8 cellular contexts compared by ENCODE assay signal in the genomic region with DNA sequence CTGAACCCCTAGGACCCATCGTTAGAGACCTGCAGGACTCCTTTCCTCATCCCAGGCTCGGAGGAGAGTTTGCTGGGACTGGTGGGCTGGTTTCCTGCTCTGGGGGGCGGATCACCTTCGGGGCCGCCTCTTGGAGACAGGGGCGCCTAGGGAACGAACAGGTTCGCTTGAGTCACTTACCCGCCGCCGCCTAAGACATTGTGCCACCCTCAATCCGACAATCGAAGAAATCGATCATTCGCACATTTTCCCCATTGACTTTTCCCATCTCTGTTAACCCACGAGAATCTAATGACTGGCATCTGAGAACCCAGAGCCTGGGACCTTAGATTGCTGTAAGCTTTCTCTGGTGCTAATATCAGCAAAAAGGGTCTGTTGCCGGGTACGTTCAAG. TPM values are rescaled to one million over a fixed set of nuclear protein-coding genes. Genes with fewer than 3 reads are reported as not detected.
DNase-seq lines count a peak whose midpoint lies in the region; ATAC-seq and TF ChIP-seq lines count a peak whose summit lies in the region.

No MANE protein-coding gene starts in this region.

- 0 to 2% methylated on average over 8 to 18 of the region's 18 CpGs for WGBS in endodermal cell (ENCODE audit: insufficient coverage in 1 of 2, insufficient read length in 1 of 2), 2 experiments
- WGBS in ovary, 3 donors: 0% methylated on average over 18 of the region's 18 CpGs

- H3K27me3 Mint-ChIP-seq in endodermal cell (ENCODE audit: insufficient read depth): no peaks in the 10 kb centered on the region

- H3K9me2 ChIP-seq in OCI-LY1 (ENCODE audit: low read depth, low read length): no peaks in the 10 kb centered on the region

- no peak for ATAC-seq in GM18870 (IDR thresholded peaks at IDR 0.05; ENCODE audit: unreplicated experiment)

- H3K9me3 Mint-ChIP-seq in endodermal cell: no peaks in the 10 kb centered on the region

- H3K9ac ChIP-seq in OCI-LY1 (ENCODE audit: low read length) (peak overlapping the region; percentile 90), endodermal cell (ENCODE audit: extremely low read depth, low read length, poor library complexity, severe bottlenecking) (peak overlapping the region; percentile 97)

- intact Hi-C loops in ovary (cut with DNase I): no loop called here

- no peak for TF ChIP-seq CTCF in OCI-LY1 (IDR thresholded peaks at IDR 0.05; ENCODE audit: low read length)
- TF ChIP-seq CTCF in endodermal cell (conservative IDR thresholded peaks at IDR 0.05): no peak
- TF ChIP-seq CTCF in ovary (IDR thresholded peaks at IDR 0.05): no peak

- peak; percentile 43 for DNase-seq in stimulated activated CD4-positive, alpha-beta T cell treated with anti-CD3 and anti-CD28 coated beads, Interleukin-2, amount 100 ng/mL, for 4 hours (ENCODE audit: low read depth)
- DNase-seq in stimulated activated CD4-positive, alpha-beta T cell treated with anti-CD3 and anti-CD28 coated beads, Interleukin-4, amount 100 ng/mL, for 1 hour: no peak
- no peak for DNase-seq in endodermal cell
- DNase-seq in ovary: no peak
- DNase-seq in dermis blood vessel endothelial cell: no peak
- no peak for DNase-seq in NCI-H524 (lab: John Stamatoyannopoulos, UW)

- H3K27me3 ChIP-seq in OCI-LY1 (ENCODE audit: insufficient read depth, low read length) (no peaks in the 10 kb centered on the region), endodermal cell (ENCODE audit: control insufficient read depth, insufficient read depth, low read length, poor library complexity, severe bottlenecking) (no peaks in the 10 kb centered on the region), ovary (no peaks in the 10 kb centered on the region)

- H3K4me1 ChIP-seq in OCI-LY1 (ENCODE audit: insufficient read depth, low read length, severe bottlenecking) (peaks cover 57% of the 10 kb centered on the region), endodermal cell (ENCODE audit: control insufficient read depth, insufficient read depth, low read length) (no peaks in the 10 kb centered on the region), ovary (ENCODE audit: insufficient read depth) (peaks cover 19% of the 10 kb centered on the region)

- peak overlapping the region; percentile 93 for H3K4me3 Mint-ChIP-seq in endodermal cell

- H2AFZ ChIP-seq in OCI-LY1 (ENCODE audit: low read length): no peak overlapping the region

- peaks cover 27% of the 10 kb centered on the region for H3K4me1 Mint-ChIP-seq in endodermal cell

- no peak for TF ChIP-seq EP300 in ovary (IDR thresholded peaks at IDR 0.05)

- H3K4me3 ChIP-seq in OCI-LY1 (ENCODE audit: low read depth, low read length, poor library complexity, severe bottlenecking) (peak overlapping the region; percentile 98), endodermal cell (ENCODE audit: low read length) (peak overlapping the region; percentile 95), ovary (peak overlapping the region; percentile 88)

- H3K27ac Mint-ChIP-seq in endodermal cell: peak overlapping the region; percentile 100

- no peaks in the 10 kb centered on the region for H3K9me3 ChIP-seq in OCI-LY1 (ENCODE audit: low read length)
- H3K9me3 ChIP-seq in endodermal cell (ENCODE audit: control insufficient read depth, low read length): no peaks in the 10 kb centered on the region
- no peaks in the 10 kb centered on the region for H3K9me3 ChIP-seq in ovary

- no peaks in the 10 kb centered on the region for H4K20me1 ChIP-seq in OCI-LY1 (ENCODE audit: insufficient read depth, low read length)

- H3F3A ChIP-seq in OCI-LY1 (ENCODE audit: insufficient read depth, low read length): no peaks in the 10 kb centered on the region

- H3K36me3 Mint-ChIP-seq in endodermal cell (ENCODE audit: low read depth): peaks cover 28% of the 10 kb centered on the region

- H3K27ac ChIP-seq in OCI-LY1 (ENCODE audit: low read depth, low read length, poor library complexity, severe bottlenecking) (peak overlapping the region; percentile 81), endodermal cell (ENCODE audit: low read depth, low read length) (no peak overlapping the region), ovary (peak overlapping the region; percentile 82 to 88)

- peak overlapping the region; percentile 99 for H3K4me2 ChIP-seq in OCI-LY1 (ENCODE audit: low read length)

- no peak for TF ChIP-seq POLR2A in ovary (IDR thresholded peaks at IDR 0.05)

- H3K36me3 ChIP-seq in OCI-LY1 (ENCODE audit: insufficient read depth, low read length): peaks cover 36% of the 10 kb centered on the region
- peaks cover 37% of the 10 kb centered on the region for H3K36me3 ChIP-seq in endodermal cell (ENCODE audit: control insufficient read depth, insufficient read depth, low read length)
- H3K36me3 ChIP-seq in ovary: no peaks in the 10 kb centered on the region

- peaks cover 81% of the 10 kb centered on the region for H3K79me2 ChIP-seq in OCI-LY1 (ENCODE audit: insufficient read depth, low read length)

RNA-seq across cellular contexts. Expression of a gene that starts 0.3 kb away (rescaled TPM):
- total RNA-seq in endodermal cell (10 to 100 TPM; 40.8 to 53.8 TPM), ovary (10 to 100 TPM; 35.3 to 54.5 (median 40.4) TPM), dermis blood vessel endothelial cell (125 and 156 TPM in 2 replicates)
- polyA plus RNA-seq in endodermal cell (2013, experiment 1 of 2): 42.4 TPM
- 38.2 TPM for polyA plus RNA-seq in endodermal cell (2013, experiment 2 of 2)
- 10 to 100 TPM; 15.9 to 49.2 TPM for polyA plus RNA-seq in ovary

RNA-seq across cellular contexts. Expression of a gene that starts 0.7 kb away (rescaled TPM):
- total RNA-seq in endodermal cell: 100 to 1,000 TPM; 325 to 340 TPM
- polyA plus RNA-seq in endodermal cell (2013, experiment 1 of 2): 284 TPM
- 267 TPM for polyA plus RNA-seq in endodermal cell (2013, experiment 2 of 2)
- 100 to 1,000 TPM in 5 of 7 donors, 10 to 100 TPM in 2; 64.3 to 206 (median 158) TPM for total RNA-seq in ovary
- 100 to 1,000 TPM; 140 to 173 TPM for polyA plus RNA-seq in ovary
- 113 and 124 TPM in 2 replicates for total RNA-seq in dermis blood vessel endothelial cell
